In the genomic region with DNA sequence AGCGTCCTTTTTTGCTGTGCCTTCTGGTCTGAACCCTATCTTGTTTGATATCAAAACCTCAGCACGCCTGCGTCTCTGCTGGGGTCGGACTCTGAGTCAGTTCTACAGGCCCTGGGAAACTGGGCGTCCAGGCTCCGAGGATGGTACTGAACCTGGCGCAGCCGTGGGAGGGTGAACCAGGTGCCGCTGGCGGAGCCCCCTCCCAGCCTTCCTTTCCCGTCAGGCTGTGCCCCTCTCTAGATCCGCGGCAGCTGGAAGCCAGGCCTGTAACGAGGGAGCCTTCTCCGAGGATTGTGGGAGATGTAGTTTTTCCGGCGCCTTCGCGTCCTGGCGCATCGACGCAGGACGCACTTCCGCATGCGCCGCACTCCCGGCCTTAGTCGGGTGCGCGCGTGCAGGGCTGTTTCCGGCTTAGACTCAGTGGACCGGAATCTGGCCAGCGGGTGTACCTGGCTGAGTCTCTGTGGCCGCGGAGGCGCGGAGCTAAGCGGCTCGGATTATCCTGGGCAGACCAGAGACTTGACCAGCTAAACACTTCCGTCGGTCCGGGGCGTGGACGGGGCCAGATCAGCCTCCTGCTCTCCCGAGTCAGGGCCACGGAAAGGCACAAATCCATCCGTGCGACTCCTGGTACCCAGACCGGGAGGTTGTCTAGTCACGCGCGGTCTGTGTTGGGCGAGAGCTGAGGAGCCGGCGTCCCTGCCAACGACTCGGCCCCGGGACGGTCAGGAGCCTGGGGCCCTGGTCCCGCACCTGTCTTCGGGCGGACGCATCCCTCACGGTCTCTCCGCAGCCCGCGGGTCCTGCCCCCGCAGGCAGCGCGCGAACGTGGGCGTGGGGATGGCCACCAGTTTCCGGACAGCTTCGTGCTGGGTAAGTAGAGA, we compare ENCODE assay signal across 8 cellular contexts. TPM values are rescaled to one million over a fixed set of nuclear protein-coding genes. Genes with fewer than 3 reads are reported as not detected.
DNase-seq lines count a peak whose midpoint lies in the region; ATAC-seq, FAIRE-seq and TF ChIP-seq lines count a peak whose summit lies in the region.

A gene with protein sequence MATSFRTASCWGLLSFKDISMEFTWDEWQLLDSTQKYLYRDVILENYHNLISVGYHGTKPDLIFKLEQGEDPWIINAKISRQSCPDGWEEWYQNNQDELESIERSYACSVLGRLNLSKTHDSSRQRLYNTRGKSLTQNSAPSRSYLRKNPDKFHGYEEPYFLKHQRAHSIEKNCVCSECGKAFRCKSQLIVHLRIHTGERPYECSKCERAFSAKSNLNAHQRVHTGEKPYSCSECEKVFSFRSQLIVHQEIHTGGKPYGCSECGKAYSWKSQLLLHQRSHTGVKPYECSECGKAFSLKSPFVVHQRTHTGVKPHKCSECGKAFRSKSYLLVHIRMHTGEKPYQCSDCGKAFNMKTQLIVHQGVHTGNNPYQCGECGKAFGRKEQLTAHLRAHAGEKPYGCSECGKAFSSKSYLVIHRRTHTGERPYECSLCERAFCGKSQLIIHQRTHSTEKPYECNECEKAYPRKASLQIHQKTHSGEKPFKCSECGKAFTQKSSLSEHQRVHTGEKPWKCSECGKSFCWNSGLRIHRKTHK (plus strand): TSS at position 367 of the 884 bp plus-strand sequence. CDS start 474 bp downstream, at position 841.

- POLR2A ChIA-PET in endothelial cell of umbilical vein (lab: Charles Lee): interaction anchor here (1.9 kb wide), 1 partner anchor 195 kb away, joined by 6 read pairs; the partner anchor contains the start of gene ZNF268

- peaks cover 15% of the 10 kb centered on the region for H3K9me3 ChIP-seq in OCI-LY3 (ENCODE audit: insufficient read depth, low read length)
- H3K9me3 ChIP-seq in endothelial cell of umbilical vein (replicated peaks; ENCODE audit: control insufficient read depth, insufficient read depth, low read length): no peaks in the 10 kb centered on the region

- intact Hi-C loops in endothelial cell of umbilical vein (cut with micrococcal nuclease): loop anchor here (1.0 kb wide), 4 partner anchors 30 to 144 kb away; partner anchors contain the start of genes ZNF10, ZNF140, ZNF605 and ZNF84

- peaks cover 32% of the 10 kb centered on the region for H3K36me3 ChIP-seq in OCI-LY3 (replicated peaks; ENCODE audit: low read depth, low read length)
- H3K36me3 ChIP-seq in endothelial cell of umbilical vein (ENCODE audit: control insufficient read depth in 2 of 2, extremely low read depth in 1 of 2, insufficient read depth in 2 of 2, low read length in 2 of 2): no peaks in the 10 kb centered on the region

- peak within 1 kb of the TSS; percentile 87 for H3K4me3 ChIP-seq in OCI-LY3 (ENCODE audit: low read length)
- peak within 1 kb of the TSS; percentile 16 to 91 (median 61) for H3K4me3 ChIP-seq in endothelial cell of umbilical vein (replicated peaks in 1 of 3; ENCODE audit: insufficient read depth in 1 of 3, low read depth in 1 of 3, low read length in 3 of 3)

- no peaks in the 10 kb centered on the region for H3K9me1 ChIP-seq in endothelial cell of umbilical vein (replicated peaks; ENCODE audit: control insufficient read depth, extremely low read depth, insufficient read depth, low read length)

- H3K79me2 ChIP-seq in OCI-LY3 (ENCODE audit: low read length) (peaks cover 50% of the 10 kb centered on the region), endothelial cell of umbilical vein (ENCODE audit: control insufficient read depth, insufficient read depth, low read length) (peaks cover 34% of the 10 kb centered on the region)

- H3K27me3 ChIP-seq in OCI-LY3 (ENCODE audit: low read depth, low read length) (no peaks in the 10 kb centered on the region), endothelial cell of umbilical vein (ENCODE audit: control insufficient read depth in 2 of 2, insufficient read depth in 2 of 2, low read length in 2 of 2) (no peaks in the 10 kb centered on the region)

- TF ChIP-seq POLR2A in endothelial cell of umbilical vein (IDR thresholded peaks at IDR 0.05; ENCODE audit: low read depth, low read length): peak; percentile 74

- CTCF ChIA-PET in endothelial cell of umbilical vein (lab: Charles Lee): interaction anchor here (1.1 to 1.3 kb wide), 2 partner anchors 12 to 195 kb away, joined by 3 read pairs; partner anchors contain the start of gene ZNF268

- TF ChIP-seq CTCF in OCI-LY3 (IDR thresholded peaks at IDR 0.05; ENCODE audit: low read depth, low read length) (no peak), endothelial cell of umbilical vein (IDR thresholded peaks at IDR 0.05; ENCODE audit: extremely low read depth in 1 of 2, insufficient read depth in 1 of 2, low read depth in 1 of 2, low read length in 2 of 2) (no peak)

- FAIRE-seq in endothelial cell of umbilical vein (lab: Jason Lieb, UNC): peak; percentile 92

- H2AFZ ChIP-seq in OCI-LY3 (ENCODE audit: low read depth, low read length) (peak within 1 kb of the TSS; percentile 97), endothelial cell of umbilical vein (ENCODE audit: low read depth, low read length) (peak within 1 kb of the TSS; percentile 100)

- peak; percentile 97 for ATAC-seq in GM21515 (IDR thresholded peaks at IDR 0.05; ENCODE audit: unreplicated experiment)

- H3K4me2 ChIP-seq in OCI-LY3 (ENCODE audit: low read length) (peak within 1 kb of the TSS; percentile 94), endothelial cell of umbilical vein (ENCODE audit: insufficient read depth, low read length) (peak within 1 kb of the TSS; percentile 95)

- no peaks in the 10 kb centered on the region for H4K20me1 ChIP-seq in OCI-LY3 (ENCODE audit: insufficient read depth, low read length)
- H4K20me1 ChIP-seq in endothelial cell of umbilical vein (replicated peaks; ENCODE audit: control insufficient read depth, extremely low read depth, insufficient read depth, low read length): no peaks in the 10 kb centered on the region

- DNase-seq in D341Med (ENCODE audit: low spot score) (peak; percentile 97), HuH-7 (ENCODE audit: low spot score) (peak; percentile 81), endothelial cell of umbilical vein (ENCODE audit: low read depth, low spot score) (peak; percentile 94), midbrain (lab: John Stamatoyannopoulos, UW) (peak; percentile 96)
- peak; percentile 89 for DNase-seq in activated CD8-positive, alpha-beta memory T cell treated with anti-CD3 and anti-CD28 coated beads, Interleukin-2, amount 50 U/mL, for 48 hours
- peak; percentile 76 for DNase-seq in stimulated activated CD8-positive, alpha-beta memory T cell treated with anti-CD3 and anti-CD28 coated beads, Interleukin-2, amount 100 ng/mL, for 1 hour (ENCODE audit: low read depth in 2 of 2)

- TSS peak; percentile 40 for BruUV-seq in endothelial cell of umbilical vein (replicated peaks; lab: Mats Ljungman, UMichigan)

- H3K4me1 ChIP-seq in OCI-LY3 (ENCODE audit: low read length): peaks cover 10% of the 10 kb centered on the region
- H3K4me1 ChIP-seq in endothelial cell of umbilical vein (ENCODE audit: control insufficient read depth, extremely low read depth, insufficient read depth, low read length): peaks cover 11% of the 10 kb centered on the region

- dilution Hi-C loops in endothelial cell of umbilical vein (cut with MboI; ENCODE audit: extremely low pct_ligation_motif_present, low sequenced_read_pairs): no loop called here

- H3K27ac ChIP-seq in OCI-LY3 (ENCODE audit: low read length): peak within 1 kb of the TSS; percentile 33
- peak within 1 kb of the TSS; percentile 59 for H3K27ac ChIP-seq in endothelial cell of umbilical vein (ENCODE audit: insufficient read depth, low read depth, low read length)

- H3K9ac ChIP-seq in OCI-LY3 (ENCODE audit: low read length) (peak within 1 kb of the TSS; percentile 80), endothelial cell of umbilical vein (replicated peaks; ENCODE audit: extremely low read depth, insufficient read depth, low read length) (peak within 1 kb of the TSS; percentile 79)

TF ChIP-seq in endothelial cell of umbilical vein, 7 proteins besides CTCF, POLR2A, EP300 and RAD21:
- TF ChIP-seq EZH2 (IDR thresholded peaks at IDR 0.05; ENCODE audit: borderline replicate concordance, low read depth, low read length, severe bottlenecking) (no peak), FOS (IDR thresholded peaks at IDR 0.05; ENCODE audit: borderline replicate concordance, insufficient read depth, low read length) (no peak), JUN (IDR thresholded peaks at IDR 0.05; ENCODE audit: borderline replicate concordance, insufficient read depth, insufficient read length, low read depth) (no peak), MYC (IDR thresholded peaks at IDR 0.05; ENCODE audit: low read depth, low read length) (peak; percentile 27), POLR2AphosphoS5 (IDR thresholded peaks at IDR 0.05; ENCODE audit: insufficient read depth, low read depth, low read length) (peak; percentile 84), GATA2 (IDR thresholded peaks at IDR 0.05; ENCODE audit: insufficient read depth, insufficient read length, low read depth, low read length) (peak; percentile 53)
- TF ChIP-seq, protein P1, sequence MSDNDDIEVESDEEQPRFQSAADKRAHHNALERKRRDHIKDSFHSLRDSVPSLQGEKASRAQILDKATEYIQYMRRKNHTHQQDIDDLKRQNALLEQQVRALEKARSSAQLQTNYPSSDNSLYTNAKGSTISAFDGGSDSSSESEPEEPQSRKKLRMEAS (IDR thresholded peaks at IDR 0.05; ENCODE audit: insufficient read depth, insufficient read length): peak; percentile 80

RNA-seq across cellular contexts. Expression of the gene that starts here (rescaled TPM):
- 9.7 and 11.1 TPM in 2 replicates for total RNA-seq in endothelial cell of umbilical vein
- 5.9 and 7.1 TPM in 2 replicates for polyA plus RNA-seq in endothelial cell of umbilical vein
- polyA plus RNA-seq in endothelial cell of umbilical vein (2011; cell fraction: cytosol; rRNA removed): 3.7 and 4.9 TPM in 2 replicates
- polyA plus RNA-seq in endothelial cell of umbilical vein (2011; cell fraction: nucleus; rRNA removed): 14.8 and 15.2 TPM in 2 replicates
- 5.2 and 5.3 TPM in 2 replicates for polyA plus RNA-seq in endothelial cell of umbilical vein (2012)
- 8.5 and 10.8 TPM in 2 replicates for polyA minus RNA-seq in endothelial cell of umbilical vein
- 6.5 TPM for polyA minus RNA-seq in endothelial cell of umbilical vein (2011; cell fraction: cytosol; rRNA and poly(A)+ RNA removed)
- 16.1 and 19.1 TPM in 2 replicates for polyA minus RNA-seq in endothelial cell of umbilical vein (2011; cell fraction: nucleus; rRNA and poly(A)+ RNA removed)

Comparison
In these comparisons a context has a peak if more than half of its experiments do, and no peak if none do; other contexts are left out.
1. Peak in every context shown above with its lines: DNase-seq, ATAC-seq, H3K4me3 ChIP-seq and H3K27ac ChIP-seq.